In genomic region chr7:108360058-108360800, GRCh38 we compare ENCODE assay signal across 14 cellular contexts.
"Had no signal": no experiment of that assay in that cellular context is flagged by ENCODE, and none has a peak within 500 bp of the region (broad histone marks: within the 10 kb centered on the region; RNA-seq: fewer than 3 reads in every experiment).

No MANE protein-coding gene starts in this region.

- H3K4me3 ChIP-seq: ascending aorta, tibial artery, uterus had no signal

- H3K27me3 ChIP-seq: ascending aorta, tibial artery, uterus had no signal

- ATAC-seq: activated CD8-positive, alpha-beta T cell treated with anti-CD3 and anti-CD28 coated beads, Interleukin-2, amount 10 ng/mL, durations not matched to agents 7 days and 5 days; natural killer cell treated with Interleukin-12 subunit alpha and Interleukin-12 subunit beta and Interleukin-15 and Interleukin-18, amount 100 ng/mL, for 72 hours had no signal

- H3K4me1 ChIP-seq: ascending aorta, tibial artery, uterus had no signal

- H3K36me3 ChIP-seq: ascending aorta, tibial artery, uterus had no signal

- H3K9me3 ChIP-seq: uterus had no signal

- H3K27me3 Mint-ChIP-seq: activated naive CD4-positive, alpha-beta T cell treated with anti-CD3 and anti-CD28 coated beads, Interleukin-2, amount 10 ng/mL, durations not matched to agents 7 days and 5 days had no signal

- H3K27ac Mint-ChIP-seq: activated CD8-positive, alpha-beta T cell treated with anti-CD3 and anti-CD28 coated beads, Interleukin-2, amount 10 ng/mL, durations not matched to agents 7 days and 5 days; activated naive CD4-positive, alpha-beta T cell treated with anti-CD3 and anti-CD28 coated beads, Interleukin-2, amount 10 ng/mL, durations not matched to agents 7 days and 5 days; natural killer cell treated with Interleukin-12 subunit alpha and Interleukin-12 subunit beta and Interleukin-15 and Interleukin-18, amount 100 ng/mL, for 72 hours had no signal

- H3K4me1 Mint-ChIP-seq: activated naive CD4-positive, alpha-beta T cell treated with anti-CD3 and anti-CD28 coated beads, Interleukin-2, amount 10 ng/mL, durations not matched to agents 7 days and 5 days had no signal

- H3K9me3 Mint-ChIP-seq: activated naive CD4-positive, alpha-beta T cell treated with anti-CD3 and anti-CD28 coated beads, Interleukin-2, amount 10 ng/mL, durations not matched to agents 7 days and 5 days had no signal

- H3K4me3 Mint-ChIP-seq: activated CD8-positive, alpha-beta T cell treated with anti-CD3 and anti-CD28 coated beads, Interleukin-2, amount 10 ng/mL, durations not matched to agents 7 days and 5 days; activated naive CD4-positive, alpha-beta T cell treated with anti-CD3 and anti-CD28 coated beads, Interleukin-2, amount 10 ng/mL, durations not matched to agents 7 days and 5 days; natural killer cell treated with Interleukin-12 subunit alpha and Interleukin-12 subunit beta and Interleukin-15 and Interleukin-18, amount 100 ng/mL, for 72 hours had no signal

- DNase-seq: activated CD4-positive, alpha-beta T cell treated with anti-CD3 and anti-CD28 coated beads for 48 hours; activated CD8-positive, alpha-beta memory T cell treated with anti-CD3 and anti-CD28 coated beads, Interleukin-2, amount 50 U/mL, for 4 hours; activated CD8-positive, alpha-beta T cell treated with anti-CD3 and anti-CD28 coated beads, Interleukin-2, amount 10 ng/mL, durations not matched to agents 7 days and 5 days; activated naive CD4-positive, alpha-beta T cell treated with anti-CD3 and anti-CD28 coated beads, Interleukin-2, amount 10 ng/mL, durations not matched to agents 7 days and 5 days; foreskin melanocyte; head of caudate nucleus; mesendoderm; stimulated activated CD4-positive, alpha-beta T cell treated with anti-CD3 and anti-CD28 coated beads, Interleukin-2, amount 100 ng/mL, for 48 hours; stimulated activated naive CD4-positive, alpha-beta T cell; tibial artery; uterus had no signal

- H3K27ac ChIP-seq: ascending aorta, epithelial cell of prostate, tibial artery, uterus had no signal

- H3K36me3 Mint-ChIP-seq: activated naive CD4-positive, alpha-beta T cell treated with anti-CD3 and anti-CD28 coated beads, Interleukin-2, amount 10 ng/mL, durations not matched to agents 7 days and 5 days; natural killer cell treated with Interleukin-12 subunit alpha and Interleukin-12 subunit beta and Interleukin-15 and Interleukin-18, amount 100 ng/mL, for 72 hours had no signal
